ENCODE assay signal across 8 cellular contexts in genomic region chr10:7817984-7818294, GRCh38. TPM values are rescaled to one million over a fixed set of nuclear protein-coding genes. Genes with fewer than 3 reads are reported as not detected.
A peak's percentile ranks its signal among the peaks of the same experiment; 100 is the strongest.
DNase-seq lines count a peak whose midpoint lies in the region; ATAC-seq and TF ChIP-seq lines count a peak whose summit lies in the region.

No MANE protein-coding gene starts in this region.

- no peak for DNase-seq in T-helper 1 cell
- DNase-seq in Jurkat, Clone E6-1 (ENCODE audit: low read depth, low spot score) = no peak
- no peak for DNase-seq in effector memory CD8-positive, alpha-beta T cell
- no peak for DNase-seq in neural progenitor cell (ENCODE audit: low spot score)
- DNase-seq in NCI-H1436 treated with DMSO at 0.1 percent for 48 hours (lab: John Stamatoyannopoulos, UW) = no peak
- DNase-seq in SIG-M5 treated with dmso at 0.1 percent for 504 hours (lab: John Stamatoyannopoulos, UW; ENCODE audit: unreplicated experiment) = no peak
- no peak for DNase-seq in stimulated activated naive CD4-positive, alpha-beta T cell (lab: John Stamatoyannopoulos, UW)

- peak overlapping the region; percentile 68 for H3K27ac Mint-ChIP-seq in T-helper 1 cell treated with Interleukin-12 subunit alpha and Interleukin-12 subunit beta and Interleukin-4 antibody, amounts not matched to agents 30 μg/mL and 1 μg/mL, for 36 hours
- H3K27ac Mint-ChIP-seq in effector memory CD8-positive, alpha-beta T cell = peak overlapping the region; percentile 84 to 90
- peak overlapping the region; percentile 76 for H3K27ac Mint-ChIP-seq in neural progenitor cell

- peak overlapping the region; percentile 82 for H3K4me2 ChIP-seq in neural progenitor cell

- H2AFZ ChIP-seq in neural progenitor cell (replicated peaks) = peak overlapping the region; percentile 99

- H3K9me3 Mint-ChIP-seq in T-helper 1 cell treated with Interleukin-12 subunit alpha and Interleukin-12 subunit beta and Interleukin-4 antibody, amounts not matched to agents 30 μg/mL and 1 μg/mL, for 36 hours = no peaks in the 10 kb centered on the region
- no peaks in the 10 kb centered on the region for H3K9me3 Mint-ChIP-seq in effector memory CD8-positive, alpha-beta T cell
- H3K9me3 Mint-ChIP-seq in neural progenitor cell = no peaks in the 10 kb centered on the region

- peaks cover 5% of the 10 kb centered on the region for H3K36me3 Mint-ChIP-seq in T-helper 1 cell treated with Interleukin-12 subunit alpha and Interleukin-12 subunit beta and Interleukin-4 antibody, amounts not matched to agents 30 μg/mL and 1 μg/mL, for 36 hours (ENCODE audit: low read depth)
- peaks cover 19% of the 10 kb centered on the region for H3K36me3 Mint-ChIP-seq in effector memory CD8-positive, alpha-beta T cell (ENCODE audit: insufficient read depth)
- no peaks in the 10 kb centered on the region for H3K36me3 Mint-ChIP-seq in neural progenitor cell

- TF ChIP-seq CTCF in neural progenitor cell (IDR thresholded peaks at IDR 0.05) = no peak

- H4K20me1 ChIP-seq in neural progenitor cell (ENCODE audit: low read depth) = peaks cover 18% of the 10 kb centered on the region

- H3K27me3 ChIP-seq in neural progenitor cell = peaks cover 13% of the 10 kb centered on the region

- no peak overlapping the region for H3K9ac ChIP-seq in neural progenitor cell

- peaks cover 24% of the 10 kb centered on the region for H3K4me1 Mint-ChIP-seq in T-helper 1 cell treated with Interleukin-12 subunit alpha and Interleukin-12 subunit beta and Interleukin-4 antibody, amounts not matched to agents 30 μg/mL and 1 μg/mL, for 36 hours (ENCODE audit: low read depth)
- H3K4me1 Mint-ChIP-seq in effector memory CD8-positive, alpha-beta T cell (ENCODE audit: low read depth in 2 of 2) = peaks cover 32 to 34% of the 10 kb centered on the region in 2 donors
- H3K4me1 Mint-ChIP-seq in neural progenitor cell = peaks cover 19% of the 10 kb centered on the region

- peak overlapping the region; percentile 95 for H3K4me3 ChIP-seq in Jurkat, Clone E6-1 (ENCODE audit: low read length)
- peak overlapping the region; percentile 95 for H3K4me3 ChIP-seq in neural progenitor cell

- H3K27me3 Mint-ChIP-seq in T-helper 1 cell treated with Interleukin-12 subunit alpha and Interleukin-12 subunit beta and Interleukin-4 antibody, amounts not matched to agents 30 μg/mL and 1 μg/mL, for 36 hours (ENCODE audit: low read depth) = peaks cover 27% of the 10 kb centered on the region
- H3K27me3 Mint-ChIP-seq in effector memory CD8-positive, alpha-beta T cell = peaks cover 7 to 21% of the 10 kb centered on the region in 2 donors
- peaks cover 5% of the 10 kb centered on the region for H3K27me3 Mint-ChIP-seq in neural progenitor cell (ENCODE audit: insufficient read depth, low read depth)

- H3K4me1 ChIP-seq in neural progenitor cell = no peaks in the 10 kb centered on the region

- no peaks in the 10 kb centered on the region for H3K9me3 ChIP-seq in neural progenitor cell (ENCODE audit: low read depth)

- no peaks in the 10 kb centered on the region for H3K36me3 ChIP-seq in neural progenitor cell

- peak; percentile 35 for ATAC-seq in effector memory CD8-positive, alpha-beta T cell (replicated peaks)

- H3K27ac ChIP-seq in neural progenitor cell = no peak overlapping the region

- no peaks in the 10 kb centered on the region for H3F3A ChIP-seq in neural progenitor cell (ENCODE audit: low read depth)

- peaks cover 26% of the 10 kb centered on the region for H3K79me2 ChIP-seq in neural progenitor cell (ENCODE audit: low read depth)

- H3K4me3 Mint-ChIP-seq in T-helper 1 cell treated with Interleukin-12 subunit alpha and Interleukin-12 subunit beta and Interleukin-4 antibody, amounts not matched to agents 30 μg/mL and 1 μg/mL, for 36 hours = peak overlapping the region; percentile 99
- peak overlapping the region; percentile 92 to 97 for H3K4me3 Mint-ChIP-seq in effector memory CD8-positive, alpha-beta T cell
- peak overlapping the region; percentile 99 for H3K4me3 Mint-ChIP-seq in neural progenitor cell

RNA-seq across cellular contexts. Expression of gene TAF3, which starts 0.4 kb away (rescaled TPM):
- 10.3 TPM for polyA plus RNA-seq in Jurkat, Clone E6-1 (2012; ENCODE audit: insufficient read depth, insufficient read length)
- 3.4 and 4.6 TPM in 2 replicates for total RNA-seq in neural progenitor cell (ENCODE audit: low replicate concordance)

RNA-seq across cellular contexts. Expression of gene ATP5F1C, which starts 30.0 kb away (rescaled TPM):
- 570 TPM for polyA plus RNA-seq in Jurkat, Clone E6-1 (2012; ENCODE audit: insufficient read depth, insufficient read length)
- total RNA-seq in neural progenitor cell (ENCODE audit: low replicate concordance) = 356 and 466 TPM in 2 replicates

RNA-seq across cellular contexts. Expression of gene KIN, which starts 30.1 kb away (rescaled TPM):
- polyA plus RNA-seq in Jurkat, Clone E6-1 (2012; ENCODE audit: insufficient read depth, insufficient read length) = 14.9 TPM
- total RNA-seq in neural progenitor cell (ENCODE audit: low replicate concordance) = 9.1 and 23.6 TPM in 2 replicates
